In genomic region chr7:12244129-12244528, GRCh38 we compare ENCODE assay signal across 9 cellular contexts. TPM values are rescaled to one million over a fixed set of nuclear protein-coding genes. Genes with fewer than 3 reads are reported as not detected.
DNase-seq lines count a peak whose midpoint lies in the region; ATAC-seq and TF ChIP-seq lines count a peak whose summit lies in the region.
"Had no signal": no experiment of that assay in that cellular context is flagged by ENCODE, and none has a peak within 500 bp of the region (broad histone marks: within the 10 kb centered on the region; RNA-seq: fewer than 3 reads in every experiment).

No MANE protein-coding gene starts in this region.

- DNase-seq in DND-41 (no peak), HT-29 (ENCODE audit: low spot score) (peak; percentile 78), WTC11 (ENCODE audit: low spot score) (peak; percentile 51), lung microvascular endothelial cell (ENCODE audit: low read depth in 2 of 2) (peak; percentile 39 to 62), GM13976 (ENCODE audit: low spot score) (no peak)
- DNase-seq in activated naive CD4-positive, alpha-beta T cell treated with anti-CD3 and anti-CD28 coated beads, Interleukin-2, amount 50 U/mL, for 16 hours = no peak
- DNase-seq in stimulated activated CD4-positive, alpha-beta T cell treated with anti-CD3 and anti-CD28 coated beads, Interleukin-15, amount 100 ng/mL, for 24 hours = no peak

- no peak overlapping the region for H3K4me2 ChIP-seq in DND-41 (ENCODE audit: insufficient read depth, low read length)

- peak; percentile 7 for TF ChIP-seq CTCF in DND-41 (IDR thresholded peaks at IDR 0.05; ENCODE audit: borderline replicate concordance, extremely low read depth, low read length, poor library complexity, severe bottlenecking)
- TF ChIP-seq CTCF in WTC11 (IDR thresholded peaks at IDR 0.05) = no peak
- TF ChIP-seq CTCF in GM13976 (IDR thresholded peaks at IDR 0.05; ENCODE audit: borderline replicate concordance, control extremely low read depth, extremely low read depth, insufficient read depth, missing control alignments) = no peak

- POLR2A ChIA-PET in WTC11 (lab: Charles Lee) = no interaction called here

- H3K27ac Mint-ChIP-seq in WTC11 = no peak overlapping the region

- H3K9me3 Mint-ChIP-seq in WTC11 = peaks cover 8% of the 10 kb centered on the region

- no peaks in the 10 kb centered on the region for H3K27me3 ChIP-seq in DND-41 (ENCODE audit: insufficient read depth, low read length, poor library complexity)
- H3K27me3 ChIP-seq: neutrophil had no signal

- H4K20me1 ChIP-seq in DND-41 (ENCODE audit: insufficient read depth, low read length) = no peaks in the 10 kb centered on the region

- no peak overlapping the region for H3K27ac ChIP-seq in DND-41 (ENCODE audit: low read length)
- H3K27ac ChIP-seq: neutrophil had no signal

- H3K9me3 ChIP-seq in DND-41 (ENCODE audit: insufficient read depth, low read length, severe bottlenecking) = no peaks in the 10 kb centered on the region
- H3K9me3 ChIP-seq: neutrophil had no signal

- no peak overlapping the region for H3K4me3 ChIP-seq in DND-41 (ENCODE audit: low read depth in 1 of 2, low read length in 2 of 2)

- CTCF ChIA-PET in WTC11 (lab: Charles Lee) = interaction anchor here (0.6 to 1.2 kb wide), 13 partner anchors 26 to 408 kb away, joined by 3 to 5 read pairs (median 3); partner anchors contain the start of gene TMEM106B

- in situ Hi-C loops in GM13976 (cut with MboI; ENCODE audit: low sequenced_read_pairs, unreplicated experiment) = no loop called here

- H3K27me3 Mint-ChIP-seq in WTC11 (ENCODE audit: low read depth) = no peaks in the 10 kb centered on the region

- H3K9ac ChIP-seq in DND-41 (ENCODE audit: low read depth, low read length) = no peak overlapping the region

- no peaks in the 10 kb centered on the region for H3K36me3 ChIP-seq in DND-41 (ENCODE audit: insufficient read depth, low read length)
- H3K36me3 ChIP-seq: neutrophil had no signal

- H3K36me3 Mint-ChIP-seq in WTC11 = peaks cover 1% of the 10 kb centered on the region; the same call in 1 of the 2 replicates

- H3K4me3 Mint-ChIP-seq in WTC11 = no peak overlapping the region

- ATAC-seq in DND-41 (ENCODE audit: insufficient read depth, low read depth) (no peak), WTC11 (peak; percentile 98), GM18517 (IDR thresholded peaks at IDR 0.05; ENCODE audit: unreplicated experiment) (no peak)

- H3K79me2 ChIP-seq in DND-41 (ENCODE audit: insufficient read depth, low read length) = no peaks in the 10 kb centered on the region

- no peak overlapping the region for H2AFZ ChIP-seq in DND-41 (ENCODE audit: low read depth, low read length)

- H3K4me1 ChIP-seq in DND-41 (ENCODE audit: insufficient read depth, low read length) = no peaks in the 10 kb centered on the region

- no peaks in the 10 kb centered on the region for H3K4me1 Mint-ChIP-seq in WTC11

TF ChIP-seq in WTC11, 78 proteins besides CTCF, POLR2A, EP300 and RAD21:
- no peak for TF ChIP-seq FOXJ3 (CRISPR knock-in tag; IDR thresholded peaks at IDR 0.05; ENCODE audit: borderline replicate concordance)
- no peak for TF ChIP-seq SP1 (CRISPR knock-in tag; conservative IDR thresholded peaks at IDR 0.05)
- no peak for TF ChIP-seq ZNF138 (CRISPR knock-in tag; conservative IDR thresholded peaks at IDR 0.05)
- no peak for TF ChIP-seq ZNF396 (CRISPR knock-in tag; IDR thresholded peaks at IDR 0.05; ENCODE audit: borderline replicate concordance)
- TF ChIP-seq FOXK1 (CRISPR knock-in tag; IDR thresholded peaks at IDR 0.05) = no peak
- TF ChIP-seq NFYB (CRISPR knock-in tag; conservative IDR thresholded peaks at IDR 0.05; ENCODE audit: low read depth) = no peak
- no peak for TF ChIP-seq E2F1 (CRISPR knock-in tag; IDR thresholded peaks at IDR 0.05)
- no peak for TF ChIP-seq MYBL2 (CRISPR knock-in tag; IDR thresholded peaks at IDR 0.05)
- no peak for TF ChIP-seq ZNF416 (CRISPR knock-in tag; IDR thresholded peaks at IDR 0.05)
- TF ChIP-seq TP53 (CRISPR knock-in tag; IDR thresholded peaks at IDR 0.05) = no peak
- no peak for TF ChIP-seq ZMAT4 (CRISPR knock-in tag; IDR thresholded peaks at IDR 0.05)
- no peak for TF ChIP-seq EMX1 (CRISPR knock-in tag; IDR thresholded peaks at IDR 0.05)
- TF ChIP-seq ZBTB43 (CRISPR knock-in tag; IDR thresholded peaks at IDR 0.05) = no peak
- no peak for TF ChIP-seq ATF1 (CRISPR knock-in tag; IDR thresholded peaks at IDR 0.05)
- no peak for TF ChIP-seq TEAD1 (CRISPR knock-in tag; IDR thresholded peaks at IDR 0.05)
- TF ChIP-seq ARID4B (CRISPR knock-in tag; IDR thresholded peaks at IDR 0.05; ENCODE audit: borderline replicate concordance) = no peak
- TF ChIP-seq ZNF423 (CRISPR knock-in tag; IDR thresholded peaks at IDR 0.05) = no peak
- TF ChIP-seq NFE2L1 (CRISPR knock-in tag; IDR thresholded peaks at IDR 0.05) = no peak

RNA-seq across cellular contexts. Expression of gene TMEM106B, which starts 33.0 kb away (rescaled TPM):
- 6.6 and 10.1 TPM in 2 replicates for total RNA-seq in HT-29 (2014; rRNA removed; shearing (Covaris generic))
- total RNA-seq in WTC11 (2021) = 27.3 to 32.9 TPM (median 31.0 TPM) in 3 replicates
- total RNA-seq in lung microvascular endothelial cell = 14.6 and 24.2 TPM in 2 replicates

Comparison
In these comparisons a context has a peak if more than half of its experiments do, and no peak if none do; other contexts are left out.
1. DNase-seq: peak in HT-29 (single experiment), WTC11 (single experiment) and lung microvascular endothelial cell (2 of 2); none in DND-41 (single experiment), activated naive CD4-positive, alpha-beta T cell treated with anti-CD3 and anti-CD28 coated beads, Interleukin-2, amount 50 U/mL, for 16 hours (single experiment), stimulated activated CD4-positive, alpha-beta T cell treated with anti-CD3 and anti-CD28 coated beads, Interleukin-15, amount 100 ng/mL, for 24 hours (single experiment) and GM13976 (single experiment).